In the genomic region with DNA sequence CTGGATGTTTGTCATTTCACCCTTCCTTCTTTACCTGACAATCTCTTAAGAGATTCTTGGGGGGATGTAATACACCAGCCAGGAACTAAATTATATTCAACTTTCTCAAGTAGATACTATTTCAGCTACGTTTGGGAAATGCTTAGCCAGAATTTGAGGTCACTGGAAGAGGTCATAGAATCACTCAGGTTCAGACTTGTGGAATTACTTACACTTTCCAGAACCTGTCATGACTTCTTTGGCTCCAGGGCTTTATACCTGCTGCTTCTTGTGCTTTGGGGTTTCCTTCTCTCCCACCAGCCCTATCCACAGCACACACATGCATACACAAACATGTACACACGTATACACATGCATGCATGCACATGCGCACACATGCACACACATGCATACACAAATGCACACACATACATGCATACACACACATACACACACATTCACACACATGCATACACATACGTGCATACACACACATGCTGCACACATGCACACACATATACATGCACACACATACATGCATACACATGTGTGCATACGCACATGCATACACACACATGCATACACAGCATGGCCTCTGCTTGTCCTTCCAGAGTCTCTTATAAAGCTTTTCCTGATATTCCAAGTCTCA, we compare ENCODE assay signal across 17 cellular contexts.
"Had no signal": no experiment of that assay in that cellular context is flagged by ENCODE, and none has a peak within 500 bp of the region (broad histone marks: within the 10 kb centered on the region; RNA-seq: fewer than 3 reads in every experiment).

No MANE protein-coding gene starts in this region.

- H3K27ac Mint-ChIP-seq: activated CD4-positive, alpha-beta memory T cell treated with anti-CD3 and anti-CD28 coated beads for 36 hours; progenitor cell of endocrine pancreas; stimulated activated memory B cell treated with anti-CD40 and anti-IgM and Interleukin-4, amounts not matched to agents 10 μg/mL and 1 μg/mL and 100 μg/mL, for 72 hours; T-helper 2 cell treated with Interferon-gamma antibody and Interleukin-4, amounts not matched to agents 5 μg/mL and 100 μg/mL, for 36 hours had no signal

- H3K27ac ChIP-seq: lower lobe of right lung, tibial nerve had no signal

- DNase-seq: activated CD4-positive, alpha-beta memory T cell treated with anti-CD3 and anti-CD28 coated beads for 36 hours; activated naive CD4-positive, alpha-beta T cell; aorta; cortex of kidney; effector memory CD4-positive, alpha-beta T cell; erythroblast; hypothalamus; left cardiac atrium; lower lobe of right lung; naive thymus-derived CD8-positive, alpha-beta T cell; nucleus accumbens; right cardiac atrium had no signal

- H3K36me3 Mint-ChIP-seq: activated CD4-positive, alpha-beta memory T cell treated with anti-CD3 and anti-CD28 coated beads for 36 hours; naive thymus-derived CD8-positive, alpha-beta T cell; stimulated activated memory B cell treated with anti-CD40 and anti-IgM and Interleukin-4, amounts not matched to agents 10 μg/mL and 1 μg/mL and 100 μg/mL, for 72 hours had no signal

- H3K36me3 ChIP-seq: lower lobe of right lung, tibial nerve had no signal

- ATAC-seq: left cardiac atrium; lower lobe of right lung; naive thymus-derived CD8-positive, alpha-beta T cell; right cardiac atrium had no signal

- H3K9me3 Mint-ChIP-seq: activated CD4-positive, alpha-beta memory T cell treated with anti-CD3 and anti-CD28 coated beads for 36 hours; naive thymus-derived CD8-positive, alpha-beta T cell; stimulated activated memory B cell treated with anti-CD40 and anti-IgM and Interleukin-4, amounts not matched to agents 10 μg/mL and 1 μg/mL and 100 μg/mL, for 72 hours; T-helper 2 cell treated with Interferon-gamma antibody and Interleukin-4, amounts not matched to agents 5 μg/mL and 100 μg/mL, for 36 hours had no signal

- H3K27me3 Mint-ChIP-seq: activated CD4-positive, alpha-beta memory T cell treated with anti-CD3 and anti-CD28 coated beads for 36 hours; naive thymus-derived CD8-positive, alpha-beta T cell had no signal

- H3K4me3 ChIP-seq: lower lobe of right lung, smooth muscle cell, tibial nerve had no signal

- H3K4me3 Mint-ChIP-seq: activated CD4-positive, alpha-beta memory T cell treated with anti-CD3 and anti-CD28 coated beads for 36 hours; naive thymus-derived CD8-positive, alpha-beta T cell; stimulated activated memory B cell treated with anti-CD40 and anti-IgM and Interleukin-4, amounts not matched to agents 10 μg/mL and 1 μg/mL and 100 μg/mL, for 72 hours; T-helper 2 cell treated with Interferon-gamma antibody and Interleukin-4, amounts not matched to agents 5 μg/mL and 100 μg/mL, for 36 hours had no signal

- H3K27me3 ChIP-seq: tibial nerve had no signal

- H3K9me3 ChIP-seq: lower lobe of right lung, tibial nerve had no signal
